1 cellular context compared by ENCODE assay signal in genomic region chr10:77520995-77521394, GRCh38.
TF ChIP-seq lines count a peak whose summit lies in the region.

No MANE protein-coding gene starts in this region.

TF ChIP-seq in K562, 482 proteins besides CTCF, POLR2A, EP300 and RAD21 (continued from another document):
- TF ChIP-seq E2F5 (CRISPR knock-in tag; IDR thresholded peaks at IDR 0.05) (no peak), IRF9 (tag; IDR thresholded peaks at IDR 0.05) (no peak), HDAC6 (IDR thresholded peaks at IDR 0.05; ENCODE audit: low read depth, low read length) (no peak), ZZZ3 (IDR thresholded peaks at IDR 0.05) (no peak)
